24 cellular contexts compared by ENCODE assay signal in genomic region chr5:109125755-109126429, GRCh38.
DNase-seq lines count a peak whose midpoint lies in the region; ATAC-seq, FAIRE-seq and TF ChIP-seq lines count a peak whose summit lies in the region.
"Had no signal": no experiment of that assay in that cellular context is flagged by ENCODE, and none has a peak within 500 bp of the region (broad histone marks: within the 10 kb centered on the region; RNA-seq: fewer than 3 reads in every experiment).

No MANE protein-coding gene starts in this region.

- TF ChIP-seq CTCF in K562 (IDR thresholded peaks at IDR 0.05 in 2 of 3, conservative IDR thresholded peaks at IDR 0.05 in 1 of 3; ENCODE audit: insufficient read depth in 2 of 3, low read depth in 1 of 3, low read length in 3 of 3) (no peak), upper lobe of right lung (IDR thresholded peaks at IDR 0.05) (no peak), WERI-Rb-1 (IDR thresholded peaks at IDR 0.05; ENCODE audit: low read depth, low read length) (no peak)

- no peak overlapping the region for H3K9ac ChIP-seq in K562 (ENCODE audit: insufficient read depth in 1 of 2, low read depth in 2 of 2, low read length in 2 of 2)

- no peak for TF ChIP-seq RAD21 in K562 (CRISPR knock-in tag; conservative IDR thresholded peaks at IDR 0.05 in 1 of 2, IDR thresholded peaks at IDR 0.05 in 1 of 2)

- H3K9me1 ChIP-seq in K562 (ENCODE audit: control insufficient read depth, insufficient read depth, low read length): no peaks in the 10 kb centered on the region

- no peak overlapping the region for H2AFZ ChIP-seq in K562 (ENCODE audit: low read depth, low read length)

- no peaks in the 10 kb centered on the region for H3K9me3 ChIP-seq in K562 (replicated peaks; ENCODE audit: control insufficient read depth, insufficient read depth, low read depth, low read length)
- no peaks in the 10 kb centered on the region for H3K9me3 ChIP-seq in upper lobe of right lung
- no peaks in the 10 kb centered on the region for H3K9me3 ChIP-seq in WERI-Rb-1 (ENCODE audit: severe bottlenecking)
- H3K9me3 ChIP-seq: vagina had no signal

- no TSS peak for BruUV-seq in K562 (replicated peaks; lab: Mats Ljungman, UMichigan)

- TF ChIP-seq POLR2A in K562 (conservative IDR thresholded peaks at IDR 0.05): no peak

- POLR2A ChIA-PET in K562 (lab: Yijun Ruan, JAX): interaction anchor here (0.6 kb wide), 1 partner anchor 692 kb away, joined by 3 read pairs; no protein-coding TSS in a partner anchor

- 10% methylated on average over 6 of the region's 6 CpGs for WGBS in K562 (ENCODE audit: insufficient coverage, low coverage, missing lambda C conversion rate)

- no peak for TF ChIP-seq EP300 in K562 (IDR thresholded peaks at IDR 0.05; ENCODE audit: low read length)

- in situ Hi-C loops in K562 (cut with MboI): no loop called here

- H3K79me2 ChIP-seq in K562 (ENCODE audit: control insufficient read depth, insufficient read depth, low read length): no peaks in the 10 kb centered on the region

- CTCF ChIA-PET in K562 (lab: Yijun Ruan, JAX; ENCODE audit: low intra/inter-chr PET ratio): interaction anchor here (0.7 kb wide), 1 partner anchor 415 kb away, joined by 3 read pairs; no protein-coding TSS in a partner anchor

- no peak overlapping the region for H3K4me3 ChIP-seq in K562
- no peak overlapping the region for H3K4me3 ChIP-seq in upper lobe of right lung
- H3K4me3 ChIP-seq in WERI-Rb-1 (ENCODE audit: low read depth, low read length): no peak overlapping the region
- H3K4me3 ChIP-seq: left ventricle myocardium inferior, vagina had no signal

- no peaks in the 10 kb centered on the region for H3K27me3 ChIP-seq in K562 (ENCODE audit: control insufficient read depth in 2 of 2, insufficient read depth in 2 of 2, low read length in 2 of 2)
- no peaks in the 10 kb centered on the region for H3K27me3 ChIP-seq in upper lobe of right lung
- no peaks in the 10 kb centered on the region for H3K27me3 ChIP-seq in WERI-Rb-1 (ENCODE audit: insufficient read depth, low read depth, severe bottlenecking)
- H3K27me3 ChIP-seq: vagina had no signal

- ATAC-seq in K562 (0 out of 3 replicates have a peak, but pooled peaks have one; percentile 32), upper lobe of right lung (peak; percentile 70)
- ATAC-seq: activated T-cell treated with anti-CD3 and anti-CD28 coated beads, Interleukin-2, amount 50 U/mL, for 4 hours; naive thymus-derived CD4-positive, alpha-beta T cell; SK-N-SH treated with all-trans-retinoic acid at 6 μM for 48 hours; stimulated activated naive CD8-positive, alpha-beta T cell treated with anti-CD3 and anti-CD28 coated beads, Interleukin-15, amount 100 ng/mL, for 72 hours; T-helper 17 cell had no signal

- peak; percentile 2 for DNase-seq in NCI-H82 (lab: John Stamatoyannopoulos, UW)
- no peak for DNase-seq in NCI-H82 treated with DMSO at 0.1 percent for 48 hours (lab: John Stamatoyannopoulos, UW; ENCODE audit: unreplicated experiment)
- DNase-seq in NCI-H187 treated with DMSO at 0.1 percent for 48 hours (lab: John Stamatoyannopoulos, UW): peak; percentile 71
- DNase-seq in K562 (ENCODE audit: extremely low read depth in 1 of 4, low spot score in 3 of 4): peak in 1 of 4 experiments; percentile 10
- DNase-seq in upper lobe of right lung: no peak
- no peak for DNase-seq in NCI-H345 treated with DMSO at 0.1 percent for 48 hours (lab: John Stamatoyannopoulos, UW; ENCODE audit: unreplicated experiment)
- no peak for DNase-seq in activated naive CD4-positive, alpha-beta T cell treated with anti-CD3 and anti-CD28 coated beads, Interleukin-2, amount 50 U/mL, for 16 hours
- DNase-seq in WERI-Rb-1: no peak
- DNase-seq: activated CD4-positive, alpha-beta T cell treated with anti-CD3 and anti-CD28 coated beads, Interleukin-2, amount 10 ng/mL, durations not matched to agents 7 days and 5 days; activated gamma-delta T cell treated with Interleukin-2 at 50 U/mL for 16 hours; activated T-cell treated with anti-CD3 and anti-CD28 coated beads, Interleukin-2, amount 50 U/mL, for 4 hours; CD4-positive, alpha-beta T cell; KG1; left ventricle myocardium inferior; naive thymus-derived CD4-positive, alpha-beta T cell; NCI-H1694 treated with DMSO at 0.1 percent for 48 hours; NCI-H748 treated with DMSO at 0.1 percent for 48 hours; small intestine; stimulated activated CD8-positive, alpha-beta memory T cell treated with anti-CD3 and anti-CD28 coated beads, Interleukin-4, amount 100 ng/mL, for 48 hours; stimulated activated naive CD8-positive, alpha-beta T cell treated with anti-CD3 and anti-CD28 coated beads, Interleukin-15, amount 100 ng/mL, for 72 hours; T-helper 17 cell had no signal

- no peaks in the 10 kb centered on the region for H3K36me3 ChIP-seq in K562 (ENCODE audit: control insufficient read depth, insufficient read depth, low read length)
- H3K36me3 ChIP-seq in upper lobe of right lung: no peaks in the 10 kb centered on the region
- H3K36me3 ChIP-seq in WERI-Rb-1: no peaks in the 10 kb centered on the region
- H3K36me3 ChIP-seq: left ventricle myocardium inferior, vagina had no signal

- H4K20me1 ChIP-seq in K562 (replicated peaks; ENCODE audit: control insufficient read depth, insufficient read depth, low read length): no peaks in the 10 kb centered on the region

- no peak overlapping the region for H3K4me2 ChIP-seq in K562 (ENCODE audit: insufficient read depth, low read length)

- intact Hi-C loops in K562 (cut with micrococcal nuclease) (loop anchor here (10.0 kb wide), 1 partner anchor 179 kb away; no protein-coding TSS in a partner anchor), upper lobe of right lung (cut with DNase I) (no loop called here)

- no peaks in the 10 kb centered on the region for H3K4me1 ChIP-seq in K562 (replicated peaks in 1 of 2; ENCODE audit: control insufficient read depth in 2 of 2, insufficient read depth in 2 of 2, low read length in 2 of 2)
- H3K4me1 ChIP-seq in upper lobe of right lung: no peaks in the 10 kb centered on the region
- H3K4me1 ChIP-seq: left ventricle myocardium inferior, vagina had no signal

- no peak for FAIRE-seq in K562 (lab: Jason Lieb, UNC)
- FAIRE-seq: HTR-8/SVneo, small intestine had no signal

- no peak overlapping the region for H3K27ac ChIP-seq in K562 (ENCODE audit: extremely low read depth, low read depth, low read length)
- H3K27ac ChIP-seq in upper lobe of right lung: no peak overlapping the region
- H3K27ac ChIP-seq in WERI-Rb-1: no peak overlapping the region
- H3K27ac ChIP-seq: left ventricle myocardium inferior, vagina had no signal

TF ChIP-seq in K562, 482 proteins besides CTCF, POLR2A, EP300 and RAD21:
- TF ChIP-seq NFIC (IDR thresholded peaks at IDR 0.05) (peak; percentile 61), ZFX (CRISPR knock-in tag; IDR thresholded peaks at IDR 0.05) (no peak)

Comparison
In these comparisons a context has a peak if more than half of its experiments do, and no peak if none do; other contexts are left out.
1. DNase-seq: peak in NCI-H82 (single experiment) and NCI-H187 treated with DMSO at 0.1 percent for 48 hours (single experiment); none in NCI-H82 treated with DMSO at 0.1 percent for 48 hours (single experiment), upper lobe of right lung (single experiment), NCI-H345 treated with DMSO at 0.1 percent for 48 hours (single experiment), activated naive CD4-positive, alpha-beta T cell treated with anti-CD3 and anti-CD28 coated beads, Interleukin-2, amount 50 U/mL, for 16 hours (single experiment) and WERI-Rb-1 (single experiment).